Comparison of ENCODE assay signal across 8 cellular contexts in genomic region chr2:133780099-133780996, GRCh38.
DNase-seq lines count a peak whose midpoint lies in the region; ATAC-seq and TF ChIP-seq lines count a peak whose summit lies in the region.

No MANE protein-coding gene starts in this region.

- no peaks in the 10 kb centered on the region for H3K9me2 ChIP-seq in Karpas-422 (replicated peaks; ENCODE audit: insufficient read depth, low read length)

- H3K79me2 ChIP-seq in Karpas-422 (ENCODE audit: low read length), result no peaks in the 10 kb centered on the region

- TF ChIP-seq POLR2A in Peyer's patch (IDR thresholded peaks at IDR 0.05), result no peak

- H3K4me1 ChIP-seq in Karpas-422 (ENCODE audit: low read length), result no peaks in the 10 kb centered on the region
- no peaks in the 10 kb centered on the region for H3K4me1 ChIP-seq in Peyer's patch
- no peaks in the 10 kb centered on the region for H3K4me1 ChIP-seq in lower lobe of right lung
- H3K4me1 ChIP-seq in aorta (ENCODE audit: control insufficient read depth in 1 of 2, insufficient read depth in 2 of 2, low read length in 2 of 2), result no peaks in the 10 kb centered on the region

- ATAC-seq in GM18511 (IDR thresholded peaks at IDR 0.05; ENCODE audit: unreplicated experiment) (peak; percentile 80), lower lobe of right lung (peak; percentile 69 to 83), aorta (ENCODE audit: low FRiP score) (peak; percentile 70)

- H3K9ac ChIP-seq in Karpas-422 (ENCODE audit: low read length), result no peak overlapping the region

- intact Hi-C loops in lower lobe of right lung (cut with DNase I) (no loop called here), aorta (cut with DNase I) (loop anchor here in 1 of 2 donors (5.0 to 10.0 kb wide), 2 partner anchors 64 to 263 kb away; no protein-coding TSS in a partner anchor)

- H3K9me3 ChIP-seq in Karpas-422 (ENCODE audit: low read length) (no peaks in the 10 kb centered on the region), Peyer's patch (no peaks in the 10 kb centered on the region), lower lobe of right lung (no peaks in the 10 kb centered on the region), aorta (ENCODE audit: control insufficient read depth, low read length) (no peaks in the 10 kb centered on the region)

- TF ChIP-seq CTCF in Peyer's patch (IDR thresholded peaks at IDR 0.05) (peak; percentile 13 to 77 (median 63)), lower lobe of right lung (IDR thresholded peaks at IDR 0.05) (peak; percentile 82)

- H3K27me3 ChIP-seq in Karpas-422 (ENCODE audit: low read length) (no peaks in the 10 kb centered on the region), Peyer's patch (no peaks in the 10 kb centered on the region), lower lobe of right lung (ENCODE audit: low read depth) (no peaks in the 10 kb centered on the region), aorta (ENCODE audit: control insufficient read depth in 1 of 2, insufficient read depth in 2 of 2, low read length in 1 of 2) (no peaks in the 10 kb centered on the region)

- no peaks in the 10 kb centered on the region for H4K20me1 ChIP-seq in Karpas-422 (ENCODE audit: insufficient read depth, low read depth, low read length)

- H3K4me3 ChIP-seq in Karpas-422 (ENCODE audit: low read length), result no peak overlapping the region
- no peak overlapping the region for H3K4me3 ChIP-seq in Peyer's patch
- H3K4me3 ChIP-seq in lower lobe of right lung, result no peak overlapping the region
- no peak overlapping the region for H3K4me3 ChIP-seq in aorta (ENCODE audit: low read length in 2 of 2)

- H2AFZ ChIP-seq in Karpas-422 (ENCODE audit: low read length), result no peak overlapping the region

- H3K27ac ChIP-seq in Karpas-422 (ENCODE audit: low read length) (no peak overlapping the region), Peyer's patch (no peak overlapping the region), lower lobe of right lung (no peak overlapping the region), aorta (ENCODE audit: low read depth in 1 of 2, low read length in 2 of 2) (no peak overlapping the region)

- DNase-seq in CMK (ENCODE audit: low read depth) (peak; percentile 7), Karpas-422 (peak; percentile 85), Peyer's patch (peak in 1 of 3 donors; percentile 72), ecto neural progenitor cell (ENCODE audit: low spot score) (peak; percentile 59), lower lobe of right lung (no peak), aorta (no peak)
- no peak for DNase-seq in activated naive CD4-positive, alpha-beta T cell treated with anti-CD3 and anti-CD28 coated beads, Interleukin-2, amount 50 U/mL, for 16 hours

- H3K36me3 ChIP-seq in Karpas-422 (ENCODE audit: insufficient read depth, low read length) (no peaks in the 10 kb centered on the region), Peyer's patch (no peaks in the 10 kb centered on the region), lower lobe of right lung (no peaks in the 10 kb centered on the region), aorta (ENCODE audit: control insufficient read depth in 1 of 2, insufficient read depth in 2 of 2, low read length in 1 of 2) (no peaks in the 10 kb centered on the region)

- WGBS in aorta, 2 donors, result 52 to 54% methylated on average over 12 of the region's 12 CpGs

- H3K4me2 ChIP-seq in Karpas-422 (ENCODE audit: low read depth, low read length, poor library complexity, severe bottlenecking), result no peak overlapping the region

Comparison
In these comparisons a context has a peak if more than half of its experiments do, and no peak if none do; other contexts are left out.
1. DNase-seq: peak in CMK (single experiment), Karpas-422 (single experiment) and ecto neural progenitor cell (single experiment); none in lower lobe of right lung (single experiment), aorta (0 of 2) and activated naive CD4-positive, alpha-beta T cell treated with anti-CD3 and anti-CD28 coated beads, Interleukin-2, amount 50 U/mL, for 16 hours (single experiment).
2. Peak in every context shown above with its lines, with median percentiles within 50 percentile points of each other: ATAC-seq.